Comparison of ENCODE assay signal across 1 cellular context in the genomic region with DNA sequence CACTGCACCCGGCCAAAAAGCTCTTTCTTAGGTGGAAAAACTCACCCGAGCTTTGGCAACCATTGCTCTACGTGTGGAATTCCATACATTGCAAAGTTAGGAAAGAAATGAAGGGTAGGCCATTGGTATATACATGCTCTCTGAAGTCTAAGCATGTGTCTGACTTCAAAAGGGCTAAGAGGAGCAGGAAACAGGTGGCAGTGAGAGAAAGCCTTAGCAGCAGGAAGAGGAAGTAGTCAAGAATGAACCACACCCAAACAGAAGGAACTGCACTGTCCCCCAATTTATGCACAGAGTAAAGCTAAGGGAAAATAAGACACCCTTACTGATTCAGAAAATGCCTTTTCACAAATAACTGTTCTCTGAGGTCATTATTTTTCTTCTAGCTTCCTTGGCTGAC.
TF ChIP-seq lines count a peak whose summit lies in the region.

No MANE protein-coding gene starts in this region.

TF ChIP-seq in WTC11, 78 proteins besides CTCF, POLR2A, EP300 and RAD21 (continued from another document):
- TF ChIP-seq, protein P1, sequence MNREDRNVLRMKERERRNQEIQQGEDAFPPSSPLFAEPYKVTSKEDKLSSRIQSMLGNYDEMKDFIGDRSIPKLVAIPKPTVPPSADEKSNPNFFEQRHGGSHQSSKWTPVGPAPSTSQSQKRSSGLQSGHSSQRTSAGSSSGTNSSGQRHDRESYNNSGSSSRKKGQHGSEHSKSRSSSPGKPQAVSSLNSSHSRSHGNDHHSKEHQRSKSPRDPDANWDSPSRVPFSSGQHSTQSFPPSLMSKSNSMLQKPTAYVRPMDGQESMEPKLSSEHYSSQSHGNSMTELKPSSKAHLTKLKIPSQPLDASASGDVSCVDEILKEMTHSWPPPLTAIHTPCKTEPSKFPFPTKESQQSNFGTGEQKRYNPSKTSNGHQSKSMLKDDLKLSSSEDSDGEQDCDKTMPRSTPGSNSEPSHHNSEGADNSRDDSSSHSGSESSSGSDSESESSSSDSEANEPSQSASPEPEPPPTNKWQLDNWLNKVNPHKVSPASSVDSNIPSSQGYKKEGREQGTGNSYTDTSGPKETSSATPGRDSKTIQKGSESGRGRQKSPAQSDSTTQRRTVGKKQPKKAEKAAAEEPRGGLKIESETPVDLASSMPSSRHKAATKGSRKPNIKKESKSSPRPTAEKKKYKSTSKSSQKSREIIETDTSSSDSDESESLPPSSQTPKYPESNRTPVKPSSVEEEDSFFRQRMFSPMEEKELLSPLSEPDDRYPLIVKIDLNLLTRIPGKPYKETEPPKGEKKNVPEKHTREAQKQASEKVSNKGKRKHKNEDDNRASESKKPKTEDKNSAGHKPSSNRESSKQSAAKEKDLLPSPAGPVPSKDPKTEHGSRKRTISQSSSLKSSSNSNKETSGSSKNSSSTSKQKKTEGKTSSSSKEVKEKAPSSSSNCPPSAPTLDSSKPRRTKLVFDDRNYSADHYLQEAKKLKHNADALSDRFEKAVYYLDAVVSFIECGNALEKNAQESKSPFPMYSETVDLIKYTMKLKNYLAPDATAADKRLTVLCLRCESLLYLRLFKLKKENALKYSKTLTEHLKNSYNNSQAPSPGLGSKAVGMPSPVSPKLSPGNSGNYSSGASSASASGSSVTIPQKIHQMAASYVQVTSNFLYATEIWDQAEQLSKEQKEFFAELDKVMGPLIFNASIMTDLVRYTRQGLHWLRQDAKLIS (CRISPR knock-in tag; IDR thresholded peaks at IDR 0.05; ENCODE audit: borderline replicate concordance), result no peak
- TF ChIP-seq JAZF1 (CRISPR knock-in tag; IDR thresholded peaks at IDR 0.05), result no peak
- TF ChIP-seq, protein P2, sequence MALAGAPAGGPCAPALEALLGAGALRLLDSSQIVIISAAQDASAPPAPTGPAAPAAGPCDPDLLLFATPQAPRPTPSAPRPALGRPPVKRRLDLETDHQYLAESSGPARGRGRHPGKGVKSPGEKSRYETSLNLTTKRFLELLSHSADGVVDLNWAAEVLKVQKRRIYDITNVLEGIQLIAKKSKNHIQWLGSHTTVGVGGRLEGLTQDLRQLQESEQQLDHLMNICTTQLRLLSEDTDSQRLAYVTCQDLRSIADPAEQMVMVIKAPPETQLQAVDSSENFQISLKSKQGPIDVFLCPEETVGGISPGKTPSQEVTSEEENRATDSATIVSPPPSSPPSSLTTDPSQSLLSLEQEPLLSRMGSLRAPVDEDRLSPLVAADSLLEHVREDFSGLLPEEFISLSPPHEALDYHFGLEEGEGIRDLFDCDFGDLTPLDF (CRISPR knock-in tag; IDR thresholded peaks at IDR 0.05), result no peak
- TF ChIP-seq FOXJ3 (CRISPR knock-in tag; IDR thresholded peaks at IDR 0.05; ENCODE audit: borderline replicate concordance), result no peak
- no peak for TF ChIP-seq KAT7 (CRISPR knock-in tag; IDR thresholded peaks at IDR 0.05; ENCODE audit: borderline replicate concordance)
- TF ChIP-seq SP1 (CRISPR knock-in tag; conservative IDR thresholded peaks at IDR 0.05), result no peak
- TF ChIP-seq, protein P3, sequence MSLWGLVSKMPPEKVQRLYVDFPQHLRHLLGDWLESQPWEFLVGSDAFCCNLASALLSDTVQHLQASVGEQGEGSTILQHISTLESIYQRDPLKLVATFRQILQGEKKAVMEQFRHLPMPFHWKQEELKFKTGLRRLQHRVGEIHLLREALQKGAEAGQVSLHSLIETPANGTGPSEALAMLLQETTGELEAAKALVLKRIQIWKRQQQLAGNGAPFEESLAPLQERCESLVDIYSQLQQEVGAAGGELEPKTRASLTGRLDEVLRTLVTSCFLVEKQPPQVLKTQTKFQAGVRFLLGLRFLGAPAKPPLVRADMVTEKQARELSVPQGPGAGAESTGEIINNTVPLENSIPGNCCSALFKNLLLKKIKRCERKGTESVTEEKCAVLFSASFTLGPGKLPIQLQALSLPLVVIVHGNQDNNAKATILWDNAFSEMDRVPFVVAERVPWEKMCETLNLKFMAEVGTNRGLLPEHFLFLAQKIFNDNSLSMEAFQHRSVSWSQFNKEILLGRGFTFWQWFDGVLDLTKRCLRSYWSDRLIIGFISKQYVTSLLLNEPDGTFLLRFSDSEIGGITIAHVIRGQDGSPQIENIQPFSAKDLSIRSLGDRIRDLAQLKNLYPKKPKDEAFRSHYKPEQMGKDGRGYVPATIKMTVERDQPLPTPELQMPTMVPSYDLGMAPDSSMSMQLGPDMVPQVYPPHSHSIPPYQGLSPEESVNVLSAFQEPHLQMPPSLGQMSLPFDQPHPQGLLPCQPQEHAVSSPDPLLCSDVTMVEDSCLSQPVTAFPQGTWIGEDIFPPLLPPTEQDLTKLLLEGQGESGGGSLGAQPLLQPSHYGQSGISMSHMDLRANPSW (CRISPR knock-in tag; conservative IDR thresholded peaks at IDR 0.05; ENCODE audit: low read depth), result no peak
- no peak for TF ChIP-seq ZNF138 (CRISPR knock-in tag; conservative IDR thresholded peaks at IDR 0.05)
- TF ChIP-seq NR3C1 (CRISPR knock-in tag; conservative IDR thresholded peaks at IDR 0.05; ENCODE audit: low read depth), result no peak
- TF ChIP-seq ZNF219 (CRISPR knock-in tag; IDR thresholded peaks at IDR 0.05; ENCODE audit: borderline replicate concordance), result no peak
- TF ChIP-seq, protein P4, sequence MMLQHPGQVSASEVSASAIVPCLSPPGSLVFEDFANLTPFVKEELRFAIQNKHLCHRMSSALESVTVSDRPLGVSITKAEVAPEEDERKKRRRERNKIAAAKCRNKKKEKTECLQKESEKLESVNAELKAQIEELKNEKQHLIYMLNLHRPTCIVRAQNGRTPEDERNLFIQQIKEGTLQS (CRISPR knock-in tag; conservative IDR thresholded peaks at IDR 0.05), result no peak
- TF ChIP-seq, protein P5, sequence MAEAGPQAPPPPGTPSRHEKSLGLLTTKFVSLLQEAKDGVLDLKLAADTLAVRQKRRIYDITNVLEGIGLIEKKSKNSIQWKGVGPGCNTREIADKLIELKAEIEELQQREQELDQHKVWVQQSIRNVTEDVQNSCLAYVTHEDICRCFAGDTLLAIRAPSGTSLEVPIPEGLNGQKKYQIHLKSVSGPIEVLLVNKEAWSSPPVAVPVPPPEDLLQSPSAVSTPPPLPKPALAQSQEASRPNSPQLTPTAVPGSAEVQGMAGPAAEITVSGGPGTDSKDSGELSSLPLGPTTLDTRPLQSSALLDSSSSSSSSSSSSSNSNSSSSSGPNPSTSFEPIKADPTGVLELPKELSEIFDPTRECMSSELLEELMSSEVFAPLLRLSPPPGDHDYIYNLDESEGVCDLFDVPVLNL (CRISPR knock-in tag; IDR thresholded peaks at IDR 0.05; ENCODE audit: borderline replicate concordance, low read depth), result no peak
- TF ChIP-seq, protein P6, sequence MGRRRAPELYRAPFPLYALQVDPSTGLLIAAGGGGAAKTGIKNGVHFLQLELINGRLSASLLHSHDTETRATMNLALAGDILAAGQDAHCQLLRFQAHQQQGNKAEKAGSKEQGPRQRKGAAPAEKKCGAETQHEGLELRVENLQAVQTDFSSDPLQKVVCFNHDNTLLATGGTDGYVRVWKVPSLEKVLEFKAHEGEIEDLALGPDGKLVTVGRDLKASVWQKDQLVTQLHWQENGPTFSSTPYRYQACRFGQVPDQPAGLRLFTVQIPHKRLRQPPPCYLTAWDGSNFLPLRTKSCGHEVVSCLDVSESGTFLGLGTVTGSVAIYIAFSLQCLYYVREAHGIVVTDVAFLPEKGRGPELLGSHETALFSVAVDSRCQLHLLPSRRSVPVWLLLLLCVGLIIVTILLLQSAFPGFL (CRISPR knock-in tag; IDR thresholded peaks at IDR 0.05; ENCODE audit: borderline replicate concordance), result no peak
- TF ChIP-seq EMX1 (CRISPR knock-in tag; IDR thresholded peaks at IDR 0.05), result no peak
- no peak for TF ChIP-seq TEAD4 (CRISPR knock-in tag; IDR thresholded peaks at IDR 0.05)
- no peak for TF ChIP-seq FOXK1 (CRISPR knock-in tag; IDR thresholded peaks at IDR 0.05)
- no peak for TF ChIP-seq HMGA2 (CRISPR knock-in tag; IDR thresholded peaks at IDR 0.05)
